16 cellular contexts compared by ENCODE assay signal in the genomic region with DNA sequence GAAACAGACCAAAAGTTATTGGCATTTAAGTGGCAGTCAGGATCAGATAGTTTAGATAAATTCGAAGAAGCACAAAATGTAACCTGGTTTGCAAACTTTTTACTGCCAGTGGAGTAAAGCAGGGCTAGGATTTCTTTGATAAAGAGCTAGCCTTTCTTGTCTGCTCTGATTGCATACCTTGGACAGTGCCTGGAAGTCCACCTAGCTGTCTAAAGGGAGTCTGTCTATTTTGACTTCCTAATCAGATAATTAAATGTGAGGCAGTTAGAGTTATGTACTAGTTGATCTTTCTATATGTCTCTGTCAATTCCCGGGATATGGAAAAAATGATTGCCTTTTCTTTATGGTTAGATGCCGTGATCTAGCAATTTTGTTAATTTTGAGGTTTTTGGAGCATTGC. TPM values are rescaled to one million over a fixed set of nuclear protein-coding genes. Genes with fewer than 3 reads are reported as not detected.
DNase-seq lines count a peak whose midpoint lies in the region; ATAC-seq, FAIRE-seq and TF ChIP-seq lines count a peak whose summit lies in the region.
"Had no signal": no experiment of that assay in that cellular context is flagged by ENCODE, and none has a peak within 500 bp of the region (broad histone marks: within the 10 kb centered on the region; RNA-seq: fewer than 3 reads in every experiment).

No MANE protein-coding gene starts in this region.

- H3K9me3 Mint-ChIP-seq in HFFc6 = no peaks in the 10 kb centered on the region
- no peaks in the 10 kb centered on the region for H3K9me3 Mint-ChIP-seq in astrocyte (ENCODE audit: unreplicated experiment)
- H3K9me3 Mint-ChIP-seq: type B pancreatic cell had no signal

- no peaks in the 10 kb centered on the region for H3K9me2 ChIP-seq in hepatocyte (replicated peaks; ENCODE audit: insufficient read depth)

- H4K20me1 ChIP-seq in astrocyte (ENCODE audit: insufficient read depth, low read length) = peaks cover 3% of the 10 kb centered on the region
- no peaks in the 10 kb centered on the region for H4K20me1 ChIP-seq in hepatocyte (ENCODE audit: insufficient read depth, poor library complexity, severe bottlenecking)

- no peak for TF ChIP-seq POLR2A in tibial nerve (IDR thresholded peaks at IDR 0.05)

- H3K4me3 Mint-ChIP-seq in HFFc6 = peak overlapping the region; percentile 21; the same call in 1 of the 2 replicates
- H3K4me3 Mint-ChIP-seq in astrocyte (ENCODE audit: unreplicated experiment) = no peak overlapping the region
- H3K4me3 Mint-ChIP-seq: type B pancreatic cell had no signal

- no peaks in the 10 kb centered on the region for H3K27me3 ChIP-seq in astrocyte (ENCODE audit: insufficient read depth, low read length)
- no peaks in the 10 kb centered on the region for H3K27me3 ChIP-seq in foreskin keratinocyte
- no peaks in the 10 kb centered on the region for H3K27me3 ChIP-seq in hepatocyte
- no peaks in the 10 kb centered on the region for H3K27me3 ChIP-seq in tibial nerve
- H3K27me3 ChIP-seq: SJCRH30 had no signal

- H3K4me3 ChIP-seq in astrocyte (ENCODE audit: insufficient read depth, low read depth, low read length) (no peak overlapping the region), hepatocyte (no peak overlapping the region), tibial nerve (no peak overlapping the region)
- H3K4me3 ChIP-seq: SJCRH30 had no signal

- H3K27me3 Mint-ChIP-seq in HFFc6 (ENCODE audit: insufficient read depth) (no peaks in the 10 kb centered on the region), astrocyte (ENCODE audit: low read depth, unreplicated experiment) (no peaks in the 10 kb centered on the region)
- H3K27me3 Mint-ChIP-seq: type B pancreatic cell had no signal

- no peak for TF ChIP-seq EP300 in tibial nerve (IDR thresholded peaks at IDR 0.05)

- H3K4me1 ChIP-seq in astrocyte (ENCODE audit: insufficient read depth, low read length) (peaks cover 6% of the 10 kb centered on the region), foreskin keratinocyte (peaks cover 23% of the 10 kb centered on the region), hepatocyte (ENCODE audit: insufficient read depth) (no peaks in the 10 kb centered on the region), tibial nerve (peaks cover 0 to 43% (median 2%) of the 10 kb centered on the region in 4 donors)
- H3K4me1 ChIP-seq: SJCRH30 had no signal

- no peaks in the 10 kb centered on the region for H3K9me3 ChIP-seq in astrocyte (ENCODE audit: insufficient read depth, low read depth, low read length)
- H3K9me3 ChIP-seq in hepatocyte (ENCODE audit: low read depth) = no peaks in the 10 kb centered on the region
- no peaks in the 10 kb centered on the region for H3K9me3 ChIP-seq in tibial nerve
- H3K9me3 ChIP-seq: SJCRH30 had no signal

- TF ChIP-seq CTCF in HFFc6 (IDR thresholded peaks at IDR 0.05) (no peak), astrocyte (IDR thresholded peaks at IDR 0.05; ENCODE audit: insufficient read depth, low read depth, low read length) (no peak), foreskin keratinocyte (conservative IDR thresholded peaks at IDR 0.05) (no peak), hepatocyte (IDR thresholded peaks at IDR 0.05; ENCODE audit: poor library complexity) (no peak), tibial nerve (IDR thresholded peaks at IDR 0.05) (no peak)

- DNase-seq in A172 (ENCODE audit: low spot score) (peak; percentile 6), HFFc6 (no peak), astrocyte (ENCODE audit: low read depth) (no peak), foreskin keratinocyte (peak in 1 of 2 donors; percentile 49), hepatocyte (ENCODE audit: low spot score) (no peak), tibial nerve (ENCODE audit: low spot score in 2 of 2) (no peak), DMS114 treated with DMSO at 0.1 percent for 48 hours (lab: John Stamatoyannopoulos, UW; ENCODE audit: unreplicated experiment) (no peak)
- DNase-seq: activated CD4-positive, alpha-beta T cell treated with anti-CD3 and anti-CD28 coated beads for 4 hours; activated naive CD4-positive, alpha-beta T cell treated with Interleukin-2 at 50 U/mL for 16 hours; left colon; NCI-H1930; SJCRH30 had no signal

- no peak overlapping the region for H3K27ac ChIP-seq in astrocyte (ENCODE audit: low read depth, low read length)
- peak overlapping the region; percentile 5 for H3K27ac ChIP-seq in foreskin keratinocyte
- no peak overlapping the region for H3K27ac ChIP-seq in hepatocyte
- H3K27ac ChIP-seq in tibial nerve = peak overlapping the region in 1 of 4 donors; percentile 38
- H3K27ac ChIP-seq: SJCRH30 had no signal

- H3K36me3 ChIP-seq in astrocyte (ENCODE audit: insufficient read depth, low read length) (no peaks in the 10 kb centered on the region), hepatocyte (replicated peaks; ENCODE audit: insufficient read depth, low read depth) (no peaks in the 10 kb centered on the region), tibial nerve (no peaks in the 10 kb centered on the region)

- H3K4me2 ChIP-seq in astrocyte (ENCODE audit: low read length) (no peak overlapping the region), hepatocyte (no peak overlapping the region)

- peak; percentile 17 for FAIRE-seq in astrocyte (lab: Jason Lieb, UNC)
- FAIRE-seq: GM12891, H1 had no signal

- H3K36me3 Mint-ChIP-seq in HFFc6 (ENCODE audit: low read depth) (no peaks in the 10 kb centered on the region), astrocyte (ENCODE audit: low read depth, unreplicated experiment) (no peaks in the 10 kb centered on the region)
- H3K36me3 Mint-ChIP-seq: type B pancreatic cell had no signal

- H3K4me1 Mint-ChIP-seq in HFFc6 (ENCODE audit: low read depth) = peaks cover 46% of the 10 kb centered on the region
- no peaks in the 10 kb centered on the region for H3K4me1 Mint-ChIP-seq in astrocyte (ENCODE audit: low read depth, unreplicated experiment)

- peaks cover 53% of the 10 kb centered on the region for H3K79me2 ChIP-seq in astrocyte (ENCODE audit: insufficient read depth, low read length)
- H3K79me2 ChIP-seq in hepatocyte = peaks cover 24% of the 10 kb centered on the region

- peak overlapping the region; percentile 20 for H3K27ac Mint-ChIP-seq in HFFc6
- no peak overlapping the region for H3K27ac Mint-ChIP-seq in astrocyte (ENCODE audit: unreplicated experiment)
- H3K27ac Mint-ChIP-seq: type B pancreatic cell had no signal

- no peak overlapping the region for H2AFZ ChIP-seq in astrocyte (ENCODE audit: low read depth, low read length)
- H2AFZ ChIP-seq in hepatocyte = no peak overlapping the region

- ATAC-seq in foreskin keratinocyte = no peak
- no peak for ATAC-seq in GM21367 (IDR thresholded peaks at IDR 0.05; ENCODE audit: unreplicated experiment)
- ATAC-seq: left colon had no signal

- WGBS in hepatocyte (ENCODE audit: low lambda C conversion rate, missing lambda C conversion rate) = 82% methylated on average over 3 of the region's 3 CpGs
- 85 to 86% methylated on average over 3 of the region's 3 CpGs for WGBS in tibial nerve, 2 donors

- H3K9ac ChIP-seq in astrocyte (ENCODE audit: low read length) = no peak overlapping the region

RNA-seq across cellular contexts. Expression of a gene that starts 4.1 kb away (rescaled TPM):
- total RNA-seq in A172 (2014; rRNA removed; shearing (Covaris generic)) = 33.4 and 38.6 TPM in 2 replicates
- total RNA-seq in HFFc6 (2021; fragmentation: NEBNext Ultra II Directional; extraction: Animal tissue kit (Norgen Biotek cat#: 25700)) = 10 to 100 TPM; 10.3 to 21.8 (median 19.0) TPM
- total RNA-seq in astrocyte (2.8 and 3.1 TPM in 2 replicates), foreskin keratinocyte (104 and 142 TPM in 2 replicates), hepatocyte (12.8 and 21.6 TPM in 2 replicates), tibial nerve (10 to 100 TPM; 31.2 to 72.2 (median 45.7) TPM)
- polyA plus RNA-seq in foreskin keratinocyte (39.4 and 60.7 TPM in 2 replicates), hepatocyte (7.2 and 7.3 TPM in 2 replicates)

RNA-seq across cellular contexts. Expression of a gene that starts 24.0 kb away (rescaled TPM):
- total RNA-seq in A172 (2014; rRNA removed; shearing (Covaris generic)) = 2.1 TPM in 1 of 2 replicates, not detected in the other
- under 1 TPM in 2 of 6 experiments, not detected in 4; 0.39 to 0.57 TPM for total RNA-seq in HFFc6 (2021; fragmentation: NEBNext Ultra II Directional; extraction: Animal tissue kit (Norgen Biotek cat#: 25700))
- total RNA-seq in astrocyte (not detected in 2 replicates), foreskin keratinocyte (0.65 and 1.6 TPM in 2 replicates), hepatocyte (0.20 and 0.80 TPM in 2 replicates), tibial nerve (1 to 10 TPM in 2 of 4 donors, under 1 TPM in 1, not detected in 1; 0.44 to 5.5 (median 4.6) TPM)
- polyA plus RNA-seq in foreskin keratinocyte (0.85 and 1.1 TPM in 2 replicates), hepatocyte (not detected in 2 replicates)
- total RNA-seq: H1, left colon had no signal
- polyA plus RNA-seq: H1 had no signal
